ENCODE assay signal across 15 cellular contexts in the genomic region with DNA sequence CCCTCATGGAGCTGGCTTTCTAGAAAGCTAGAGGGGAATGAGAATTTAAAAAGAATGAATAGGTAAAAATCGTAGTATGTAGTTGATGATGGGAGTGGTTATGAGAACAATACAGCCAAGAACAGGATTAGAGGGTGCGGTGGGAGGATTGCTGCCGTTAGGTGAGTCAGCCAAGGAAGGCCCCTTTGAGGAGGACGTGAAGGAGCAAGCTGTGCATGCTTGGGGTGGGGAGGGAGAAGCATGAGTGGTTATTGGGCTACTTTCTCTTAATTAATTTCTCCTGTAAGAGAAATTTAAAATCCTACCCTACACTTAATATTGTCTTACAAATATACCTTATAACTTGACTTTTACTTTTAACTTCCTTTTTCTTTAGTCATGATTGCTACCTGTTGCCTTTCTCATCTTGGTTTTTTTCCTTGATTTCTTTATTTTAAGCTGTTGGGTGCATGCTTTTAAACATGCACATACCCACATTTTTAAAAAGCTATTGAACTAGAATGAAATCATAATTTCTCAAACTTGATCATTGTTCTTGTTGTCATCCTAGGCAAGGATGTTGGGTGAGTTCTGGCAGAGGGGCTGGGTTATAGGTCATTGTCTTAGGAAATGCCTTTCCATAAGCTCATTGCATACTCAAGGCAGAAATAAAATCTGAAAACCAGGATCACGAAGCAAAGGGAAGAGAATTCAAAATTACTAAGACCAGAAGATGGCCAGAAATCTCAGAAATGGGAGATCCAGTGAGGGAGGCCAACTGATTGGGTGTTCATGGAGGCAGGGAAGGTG.
DNase-seq lines count a peak whose midpoint lies in the region; ATAC-seq, FAIRE-seq and TF ChIP-seq lines count a peak whose summit lies in the region.
"Had no signal": no experiment of that assay in that cellular context is flagged by ENCODE, and none has a peak within 500 bp of the region (broad histone marks: within the 10 kb centered on the region; RNA-seq: fewer than 3 reads in every experiment).

No MANE protein-coding gene starts in this region.

- DNase-seq in IMR-90 (no peak), brain microvascular endothelial cell (no peak), keratinocyte (ENCODE audit: low read depth, low spot score) (peak; percentile 19), thyroid gland (no peak), coronary artery (ENCODE audit: low spot score) (no peak), T-helper 9 cell (no peak), HTR-8/SVneo (ENCODE audit: insufficient read length, low spot score) (no peak)
- no peak for DNase-seq in stimulated activated CD4-positive, alpha-beta T cell treated with anti-CD3 and anti-CD28 coated beads, Interleukin-15, amount 100 ng/mL, for 24 hours
- DNase-seq: activated CD8-positive, alpha-beta T cell treated with anti-CD3 and anti-CD28 coated beads for 36 hours; activated naive CD4-positive, alpha-beta T cell treated with anti-CD3 and anti-CD28 coated beads, Interleukin-2, amount 10 ng/mL, durations not matched to agents 7 days and 5 days; CD8-positive, alpha-beta T cell; HCEC 1CT; KG1; NCI-H2081 treated with DMSO at 0.1 percent for 48 hours; OCI-M1 had no signal

- H4K8ac ChIP-seq in IMR-90 (ENCODE audit: low read depth in 2 of 2, low read length in 2 of 2) = no peak overlapping the region

- no peak overlapping the region for H4K5ac ChIP-seq in IMR-90 (ENCODE audit: low read depth, low read length)

- H3K9me3 ChIP-seq in IMR-90 (ENCODE audit: control insufficient read depth, insufficient read depth, low read length) = no peaks in the 10 kb centered on the region
- H3K9me3 ChIP-seq in keratinocyte (ENCODE audit: control insufficient read depth, low read depth, low read length) = no peaks in the 10 kb centered on the region
- no peaks in the 10 kb centered on the region for H3K9me3 ChIP-seq in thyroid gland

- no peak overlapping the region for H3K56ac ChIP-seq in IMR-90 (ENCODE audit: extremely low read depth, insufficient read depth, low read length)

- peak overlapping the region; percentile 60; the same call in 1 of the 2 replicates for H3K14ac ChIP-seq in IMR-90 (replicated peaks; ENCODE audit: low read depth, low read length)

- H3K9me1 ChIP-seq in IMR-90 (ENCODE audit: insufficient read depth, low read length) (peaks cover 10% of the 10 kb centered on the region), keratinocyte (ENCODE audit: control insufficient read depth, extremely low read depth, insufficient read depth, low read length) (no peaks in the 10 kb centered on the region)

- no peak overlapping the region for H2BK15ac ChIP-seq in IMR-90 (ENCODE audit: low read depth, low read length)

- no peak overlapping the region for H3K23ac ChIP-seq in IMR-90 (ENCODE audit: low read depth, low read length)

- no peaks in the 10 kb centered on the region for H3K79me2 ChIP-seq in keratinocyte (ENCODE audit: control insufficient read depth, insufficient read depth, low read length)

- H3K36me3 ChIP-seq in IMR-90 (ENCODE audit: control insufficient read depth, insufficient read depth, low read length) (no peaks in the 10 kb centered on the region), brain microvascular endothelial cell (replicated peaks) (no peaks in the 10 kb centered on the region), keratinocyte (ENCODE audit: control insufficient read depth in 2 of 2, extremely low read depth in 1 of 2, insufficient read depth in 2 of 2, low read length in 2 of 2) (peaks cover 0 to 2% of the 10 kb centered on the region in 2 experiments), thyroid gland (no peaks in the 10 kb centered on the region)

- FAIRE-seq in keratinocyte (lab: Jason Lieb, UNC) (peak; percentile 92), HTR-8/SVneo (lab: Jason Lieb, UNC) (no peak)

- POLR2A ChIA-PET in IMR-90 (lab: Charles Lee; ENCODE audit: unreplicated experiment) = no interaction called here

- H3K4me2 ChIP-seq in IMR-90 (ENCODE audit: low read depth, low read length) = no peak overlapping the region
- peak overlapping the region; percentile 59 for H3K4me2 ChIP-seq in keratinocyte (ENCODE audit: control insufficient read depth, extremely low read depth, insufficient read depth, low read depth, low read length)

- H2AK5ac ChIP-seq in IMR-90 (ENCODE audit: low read depth, low read length) = peak overlapping the region; percentile 56; the same call in 1 of the 2 replicates

- H2AK9ac ChIP-seq in IMR-90 (replicated peaks; ENCODE audit: low read depth, low read length, poor library complexity) = no peak overlapping the region

- H4K91ac ChIP-seq in IMR-90 (ENCODE audit: insufficient read depth, low read depth, low read length) = no peak overlapping the region

- H3K27me3 ChIP-seq in IMR-90 (ENCODE audit: control insufficient read depth, insufficient read depth, low read length) = no peaks in the 10 kb centered on the region
- H3K27me3 ChIP-seq in brain microvascular endothelial cell (replicated peaks) = no peaks in the 10 kb centered on the region
- H3K27me3 ChIP-seq in keratinocyte (ENCODE audit: control insufficient read depth, extremely low read depth, insufficient read depth, low read length) = no peaks in the 10 kb centered on the region
- no peaks in the 10 kb centered on the region for H3K27me3 ChIP-seq in thyroid gland

- TF ChIP-seq RAD21 in IMR-90 (IDR thresholded peaks at IDR 0.05; ENCODE audit: low read length) = no peak

- H3K27ac ChIP-seq in IMR-90 (ENCODE audit: insufficient read depth, low read length) (no peak overlapping the region), brain microvascular endothelial cell (peak overlapping the region; percentile 14), keratinocyte (ENCODE audit: control insufficient read depth, insufficient read depth, low read length) (peak overlapping the region; percentile 84), thyroid gland (peak overlapping the region; percentile 29 to 96 (median 82)), coronary artery (peak overlapping the region in 1 of 2 donors; percentile 61)

- no peak overlapping the region for H2BK5ac ChIP-seq in IMR-90 (ENCODE audit: low read depth, low read length, poor library complexity, severe bottlenecking)

- TF ChIP-seq CTCF in IMR-90 (conservative IDR thresholded peaks at IDR 0.05; ENCODE audit: low read depth, low read length) (no peak), brain microvascular endothelial cell (IDR thresholded peaks at IDR 0.05; ENCODE audit: low read depth, low read length, missing control alignments) (no peak), keratinocyte (optimal IDR thresholded peaks at IDR 0.05 in 1 of 3, IDR thresholded peaks at IDR 0.05 in 1 of 3, conservative IDR thresholded peaks at IDR 0.05 in 1 of 3; ENCODE audit: extremely low read depth in 1 of 3, insufficient read depth in 2 of 3, low read length in 3 of 3) (no peak), thyroid gland (IDR thresholded peaks at IDR 0.05) (no peak), coronary artery (IDR thresholded peaks at IDR 0.05) (no peak)

- peaks cover 16% of the 10 kb centered on the region for H3K4me1 ChIP-seq in IMR-90 (ENCODE audit: control insufficient read depth, insufficient read depth, low read length)
- H3K4me1 ChIP-seq in keratinocyte (ENCODE audit: control insufficient read depth, extremely low read depth, insufficient read depth, low read length) = peaks cover 30% of the 10 kb centered on the region
- H3K4me1 ChIP-seq in thyroid gland = peaks cover 43 to 54% of the 10 kb centered on the region in 2 donors

- 0 out of 2 replicates have a peak overlapping the region, but pooled peaks have one; percentile 24 for H3K4ac ChIP-seq in IMR-90 (ENCODE audit: low read depth, low read length)

- peaks cover 3% of the 10 kb centered on the region; the same call in 1 of the 2 replicates for H4K20me1 ChIP-seq in IMR-90 (ENCODE audit: insufficient read depth, low read length)
- H4K20me1 ChIP-seq in keratinocyte (ENCODE audit: control insufficient read depth, extremely low read depth, insufficient read depth, low read length) = no peaks in the 10 kb centered on the region

- 100% methylated on average over 1 of the region's 5 CpGs; no CpG with 5 or more reads in 1 of the 2 experiments for WGBS in IMR-90 (ENCODE audit: extremely low coverage in 2 of 2, insufficient read length in 1 of 2), 2 experiments
- WGBS in thyroid gland, 2 donors = 82 to 86% methylated on average over 5 of the region's 5 CpGs

- H2BK20ac ChIP-seq in IMR-90 (ENCODE audit: low read depth, low read length) = no peak overlapping the region

- intact Hi-C loops in IMR-90 (cut with micrococcal nuclease) (no loop called here), thyroid gland (cut with DNase I) (no loop called here)

- H3K9ac ChIP-seq in IMR-90 (ENCODE audit: low read depth, low read length) (no peak overlapping the region), keratinocyte (ENCODE audit: control insufficient read depth, extremely low read depth, insufficient read depth, low read length) (no peak overlapping the region)

- H3K4me3 ChIP-seq in IMR-90 (ENCODE audit: insufficient read depth, low read depth, low read length) (no peak overlapping the region), brain microvascular endothelial cell (ENCODE audit: low read depth, low read length) (no peak overlapping the region), keratinocyte (ENCODE audit: control insufficient read depth in 2 of 3, extremely low read depth in 1 of 3, insufficient read depth in 2 of 3, low read depth in 1 of 3, low read length in 3 of 3) (peak overlapping the region in 1 of 3 experiments; percentile 7), thyroid gland (replicated peaks in 1 of 3) (no peak overlapping the region), coronary artery (no peak overlapping the region)

- H3K79me1 ChIP-seq in IMR-90 (ENCODE audit: low read depth in 1 of 2, low read length in 2 of 2) = peaks cover 8 to 21% of the 10 kb centered on the region in 2 experiments; a peak in 3 of 4 replicates

- BruUV-seq in IMR-90 (replicated peaks; lab: Mats Ljungman, UMichigan) = no TSS peak

- peak overlapping the region; percentile 29; the same call in 1 of the 2 replicates for H2BK120ac ChIP-seq in IMR-90 (ENCODE audit: low read depth, low read length)

- TF ChIP-seq POLR2A in IMR-90 (IDR thresholded peaks at IDR 0.05; ENCODE audit: low read depth, low read length) (no peak), thyroid gland (IDR thresholded peaks at IDR 0.05) (no peak)

- in situ Hi-C loops in IMR-90 (cut with MboI; ENCODE audit: low sequenced_read_pairs) = no loop called here
- in situ Hi-C loops in brain microvascular endothelial cell (cut with HindIII; ENCODE audit: low pct_ligation_motif_present, low sequenced_read_pairs) = no loop called here

- H2AFZ ChIP-seq in IMR-90 (replicated peaks; ENCODE audit: low read length, poor library complexity) = no peak overlapping the region
- no peak overlapping the region for H2AFZ ChIP-seq in keratinocyte (ENCODE audit: control insufficient read depth, low read length)

- CTCF ChIA-PET in IMR-90 (lab: Yijun Ruan, JAX) = no interaction called here

- no peak overlapping the region for H3K18ac ChIP-seq in IMR-90 (ENCODE audit: low read depth, low read length)

- dilution Hi-C loops in IMR-90 (cut with HindIII; ENCODE audit: low sequenced_read_pairs, unreplicated experiment) = no loop called here
- dilution Hi-C loops in keratinocyte (cut with MboI; ENCODE audit: extremely low pct_ligation_motif_present, low sequenced_read_pairs) = no loop called here

- no peak for ATAC-seq in IMR-90 (ENCODE audit: low read depth)
- ATAC-seq: activated CD8-positive, alpha-beta T cell treated with anti-CD3 and anti-CD28 coated beads for 36 hours; CD8-positive, alpha-beta T cell had no signal

TF ChIP-seq in IMR-90, 13 proteins besides CTCF, POLR2A, EP300 and RAD21 (continues in another document):
- TF ChIP-seq FOS (IDR thresholded peaks at IDR 0.05; ENCODE audit: low read depth, low read length) = no peak
